Comparison of ENCODE assay signal across 7 cellular contexts in the genomic region with DNA sequence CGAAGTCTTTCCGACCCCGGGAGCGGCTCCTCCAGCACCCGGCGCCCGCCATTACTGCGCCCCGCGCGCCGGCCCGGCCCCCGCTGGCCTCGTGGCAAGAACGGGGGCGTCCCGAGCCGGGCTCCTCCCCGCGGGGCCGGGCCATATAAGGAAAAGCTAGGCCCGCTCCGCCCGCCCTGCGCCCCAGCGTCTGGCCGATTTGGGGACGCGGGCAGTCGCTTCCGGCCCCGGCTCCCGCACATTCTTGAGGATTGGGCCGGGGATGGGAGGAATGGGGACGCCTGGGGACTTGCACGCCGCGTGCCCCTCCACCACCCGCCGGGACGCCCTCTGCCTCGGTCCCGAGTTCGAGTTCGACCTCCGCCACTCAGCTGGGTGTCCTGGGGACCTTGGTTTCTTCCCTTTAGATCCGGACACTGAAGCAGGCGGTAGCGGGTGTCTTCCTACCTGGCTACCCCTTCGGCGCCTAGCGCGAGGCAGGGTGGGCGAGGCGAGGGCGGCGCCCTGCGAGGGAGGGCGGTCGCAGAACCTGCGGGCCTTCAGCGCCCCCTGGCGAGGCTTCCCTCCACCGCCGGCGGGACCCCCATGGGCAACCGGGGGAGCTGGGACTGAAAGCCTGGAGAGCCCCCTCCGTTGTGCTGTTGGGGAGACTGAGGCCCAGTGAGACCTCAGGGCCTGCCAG. TPM values are rescaled to one million over a fixed set of nuclear protein-coding genes. Genes with fewer than 3 reads are reported as not detected.
DNase-seq lines count a peak whose midpoint lies in the region; ATAC-seq and TF ChIP-seq lines count a peak whose summit lies in the region.

No MANE protein-coding gene starts in this region.

- peak overlapping the region; percentile 69 for H2BK120ac ChIP-seq in trophoblast cell (ENCODE audit: insufficient read depth, low read length, poor library complexity)

- TF ChIP-seq CTCF in cardiac muscle cell (IDR thresholded peaks at IDR 0.05; ENCODE audit: low read depth, low read length) (peak; percentile 90), type B pancreatic cell (conservative IDR thresholded peaks at IDR 0.05) (peak; percentile 95)

- no peaks in the 10 kb centered on the region for H3K27me3 Mint-ChIP-seq in activated naive CD8-positive, alpha-beta T cell treated with anti-CD3 and anti-CD28 coated beads for 36 hours
- no peaks in the 10 kb centered on the region for H3K27me3 Mint-ChIP-seq in type B pancreatic cell

- no peaks in the 10 kb centered on the region for H3K36me3 Mint-ChIP-seq in activated naive CD8-positive, alpha-beta T cell treated with anti-CD3 and anti-CD28 coated beads for 36 hours
- no peaks in the 10 kb centered on the region for H3K36me3 Mint-ChIP-seq in type B pancreatic cell

- peak overlapping the region; percentile 37 for H3K4me3 ChIP-seq in cardiac muscle cell
- H3K4me3 ChIP-seq in trophoblast cell (ENCODE audit: low read depth, low read length) = peak overlapping the region; percentile 66

- peak overlapping the region; percentile 70 for H3K9ac ChIP-seq in trophoblast cell (ENCODE audit: low read length)

- H3K79me1 ChIP-seq in trophoblast cell (ENCODE audit: low read length) = peaks cover 27% of the 10 kb centered on the region

- H3K36me3 ChIP-seq in cardiac muscle cell (no peaks in the 10 kb centered on the region), trophoblast cell (ENCODE audit: control insufficient read depth in 1 of 2, insufficient read depth in 2 of 2, low read length in 2 of 2) (peaks cover 38 to 45% of the 10 kb centered on the region in 2 experiments)

- peak overlapping the region; percentile 38 for H2BK12ac ChIP-seq in trophoblast cell (ENCODE audit: low read length)

- H4K8ac ChIP-seq in trophoblast cell (ENCODE audit: low read depth, low read length) = peak overlapping the region; percentile 94

- peak overlapping the region; percentile 68 for H2AFZ ChIP-seq in trophoblast cell (ENCODE audit: insufficient read depth, low read length, poor library complexity)

- H3K18ac ChIP-seq in trophoblast cell (ENCODE audit: low read length) = peak overlapping the region; percentile 93

- peak overlapping the region; percentile 98 for H3K4me3 Mint-ChIP-seq in activated naive CD8-positive, alpha-beta T cell treated with anti-CD3 and anti-CD28 coated beads for 36 hours
- peak overlapping the region; percentile 96 for H3K4me3 Mint-ChIP-seq in type B pancreatic cell

- no CpG with 5 or more reads among the region's 69 CpGs for WGBS in trophoblast cell (ENCODE audit: extremely low coverage, insufficient coverage, insufficient read length)

- ATAC-seq in HG03175 (IDR thresholded peaks at IDR 0.05; ENCODE audit: unreplicated experiment) (peak; percentile 72), SK-N-SH treated with all-trans-retinoic acid at 6 μM for 48 hours (peak; percentile 81)

- H3K27ac ChIP-seq in cardiac muscle cell (peak overlapping the region; percentile 94), trophoblast cell (ENCODE audit: low read depth, low read length) (peak overlapping the region; percentile 69)

- peak; percentile 93 for DNase-seq in activated naive CD8-positive, alpha-beta T cell treated with anti-CD3 and anti-CD28 coated beads for 36 hours
- DNase-seq in cardiac muscle cell (ENCODE audit: low read depth in 1 of 2, low spot score in 1 of 2) = peak; percentile 91 to 93
- peak; percentile 36 to 66 for DNase-seq in trophoblast cell
- peak; percentile 85 for DNase-seq in type B pancreatic cell (ENCODE audit: extremely low spot score, unreplicated experiment)

- peak overlapping the region; percentile 63 for H3K4me2 ChIP-seq in trophoblast cell (ENCODE audit: low read length)

- no peaks in the 10 kb centered on the region for H3K27me3 ChIP-seq in cardiac muscle cell
- H3K27me3 ChIP-seq in trophoblast cell (ENCODE audit: insufficient read depth, low read length) = no peaks in the 10 kb centered on the region

- peak; percentile 95 for TF ChIP-seq POLR2A in GM18951 (IDR thresholded peaks at IDR 0.05; ENCODE audit: extremely low read depth, insufficient read depth, insufficient read length)

- H3K9me3 Mint-ChIP-seq in activated naive CD8-positive, alpha-beta T cell treated with anti-CD3 and anti-CD28 coated beads for 36 hours = no peaks in the 10 kb centered on the region
- no peaks in the 10 kb centered on the region for H3K9me3 Mint-ChIP-seq in type B pancreatic cell

- H3K79me2 ChIP-seq in trophoblast cell (ENCODE audit: control insufficient read depth, insufficient read depth, low read length, poor library complexity) = peaks cover 21% of the 10 kb centered on the region

- peak overlapping the region; percentile 94 for H3K27ac Mint-ChIP-seq in activated naive CD8-positive, alpha-beta T cell treated with anti-CD3 and anti-CD28 coated beads for 36 hours
- H3K27ac Mint-ChIP-seq in type B pancreatic cell = peak overlapping the region; percentile 26

- in situ Hi-C loops in GM18951 (cut with MboI; ENCODE audit: low sequenced_read_pairs, unreplicated experiment) = no loop called here

- H3K4ac ChIP-seq in trophoblast cell (ENCODE audit: low read depth, low read length) = peak overlapping the region; percentile 50

- H4K12ac ChIP-seq in trophoblast cell (ENCODE audit: low read depth, low read length) = peak overlapping the region; percentile 88

- H2AK5ac ChIP-seq in trophoblast cell (ENCODE audit: low read length) = peak overlapping the region; percentile 66

- peak overlapping the region; percentile 78 for H2BK5ac ChIP-seq in trophoblast cell (ENCODE audit: low read depth, low read length, poor library complexity)

- peak overlapping the region; percentile 92 for H4K91ac ChIP-seq in trophoblast cell (ENCODE audit: low read depth, low read length)

- peak overlapping the region; percentile 93 for H3K14ac ChIP-seq in trophoblast cell (ENCODE audit: low read length)

- no peak overlapping the region for H3K23ac ChIP-seq in trophoblast cell (ENCODE audit: low read length)

- peaks cover 30% of the 10 kb centered on the region for H3K4me1 Mint-ChIP-seq in activated naive CD8-positive, alpha-beta T cell treated with anti-CD3 and anti-CD28 coated beads for 36 hours
- H3K4me1 Mint-ChIP-seq in type B pancreatic cell (ENCODE audit: unreplicated experiment) = peaks cover 30% of the 10 kb centered on the region

- H3K4me1 ChIP-seq in cardiac muscle cell (ENCODE audit: low read depth) (no peaks in the 10 kb centered on the region), trophoblast cell (ENCODE audit: control insufficient read depth in 1 of 2, insufficient read depth in 2 of 2, low read length in 2 of 2) (peaks cover 29 to 34% of the 10 kb centered on the region in 2 experiments)

- no peaks in the 10 kb centered on the region for H3K9me3 ChIP-seq in cardiac muscle cell (ENCODE audit: low read depth)
- H3K9me3 ChIP-seq in trophoblast cell (ENCODE audit: insufficient read depth, low read depth, low read length) = peaks cover 7% of the 10 kb centered on the region

TF ChIP-seq in SK-N-SH treated with all-trans-retinoic acid at 6 μM for 48 hours, 23 proteins besides CTCF, POLR2A, EP300 and RAD21:
- TF ChIP-seq SNAI2 (CRISPR knock-in tag; IDR thresholded peaks at IDR 0.05) (no peak), TOX (CRISPR knock-in tag; IDR thresholded peaks at IDR 0.05; ENCODE audit: borderline replicate concordance) (no peak), CSDC2 (CRISPR knock-in tag; IDR thresholded peaks at IDR 0.05) (no peak), RARB (CRISPR knock-in tag; IDR thresholded peaks at IDR 0.05) (no peak), ESRRG (CRISPR knock-in tag; IDR thresholded peaks at IDR 0.05) (no peak), OSR1 (CRISPR knock-in tag; IDR thresholded peaks at IDR 0.05) (no peak), ARNTL (CRISPR knock-in tag; IDR thresholded peaks at IDR 0.05; ENCODE audit: borderline replicate concordance, low read depth) (no peak)
- TF ChIP-seq, protein P1, sequence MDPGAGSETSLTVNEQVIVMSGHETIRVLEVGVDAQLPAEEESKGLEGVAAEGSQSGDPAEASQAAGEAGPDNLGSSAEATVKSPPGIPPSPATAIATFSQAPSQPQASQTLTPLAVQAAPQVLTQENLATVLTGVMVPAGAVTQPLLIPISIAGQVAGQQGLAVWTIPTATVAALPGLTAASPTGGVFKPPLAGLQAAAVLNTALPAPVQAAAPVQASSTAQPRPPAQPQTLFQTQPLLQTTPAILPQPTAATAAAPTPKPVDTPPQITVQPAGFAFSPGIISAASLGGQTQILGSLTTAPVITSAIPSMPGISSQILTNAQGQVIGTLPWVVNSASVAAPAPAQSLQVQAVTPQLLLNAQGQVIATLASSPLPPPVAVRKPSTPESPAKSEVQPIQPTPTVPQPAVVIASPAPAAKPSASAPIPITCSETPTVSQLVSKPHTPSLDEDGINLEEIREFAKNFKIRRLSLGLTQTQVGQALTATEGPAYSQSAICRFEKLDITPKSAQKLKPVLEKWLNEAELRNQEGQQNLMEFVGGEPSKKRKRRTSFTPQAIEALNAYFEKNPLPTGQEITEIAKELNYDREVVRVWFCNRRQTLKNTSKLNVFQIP (CRISPR knock-in tag; IDR thresholded peaks at IDR 0.05; ENCODE audit: borderline replicate concordance, low read depth) = no peak

RNA-seq across cellular contexts. Expression of a gene that starts 3.8 kb away (rescaled TPM):
- total RNA-seq in activated naive CD8-positive, alpha-beta T cell treated with anti-CD3 and anti-CD28 coated beads for 36 hours = 10 to 100 TPM; 19.2 to 19.8 TPM
- total RNA-seq in cardiac muscle cell = 29.0 and 72.0 TPM in 2 replicates
- 33.9 and 54.0 TPM in 2 replicates for polyA plus RNA-seq in cardiac muscle cell
- polyA plus RNA-seq in trophoblast cell (2013) = 76.6 and 79.2 TPM in 2 replicates
- total RNA-seq in type B pancreatic cell (ENCODE audit: low replicate concordance) = 27.1 and 54.0 TPM in 2 replicates

RNA-seq across cellular contexts. Expression of a gene that starts 22.4 kb away (rescaled TPM):
- 1 to 10 TPM; 6.4 to 7.8 TPM for total RNA-seq in activated naive CD8-positive, alpha-beta T cell treated with anti-CD3 and anti-CD28 coated beads for 36 hours
- total RNA-seq in cardiac muscle cell (88.8 and 111 TPM in 2 replicates), type B pancreatic cell (ENCODE audit: low replicate concordance) (13.7 and 22.4 TPM in 2 replicates)
- polyA plus RNA-seq in cardiac muscle cell = 84.0 and 97.4 TPM in 2 replicates
- polyA plus RNA-seq in trophoblast cell (2013) = 70.7 and 77.0 TPM in 2 replicates

RNA-seq across cellular contexts. Expression of a gene that starts 37.8 kb away (rescaled TPM):
- under 1 TPM; 0.23 to 0.44 TPM for total RNA-seq in activated naive CD8-positive, alpha-beta T cell treated with anti-CD3 and anti-CD28 coated beads for 36 hours
- total RNA-seq in cardiac muscle cell (19.8 and 25.9 TPM in 2 replicates), type B pancreatic cell (ENCODE audit: low replicate concordance) (8.7 and 9.3 TPM in 2 replicates)
- polyA plus RNA-seq in cardiac muscle cell = 21.9 and 26.0 TPM in 2 replicates
- 2.3 and 2.4 TPM in 2 replicates for polyA plus RNA-seq in trophoblast cell (2013)

RNA-seq across cellular contexts. Expression of a gene that starts 55.4 kb away (rescaled TPM):
- total RNA-seq in activated naive CD8-positive, alpha-beta T cell treated with anti-CD3 and anti-CD28 coated beads for 36 hours = not detected
- total RNA-seq in cardiac muscle cell = 1.1 and 10.0 TPM in 2 replicates
- 7.3 TPM in 1 of 2 replicates, not detected in the other for polyA plus RNA-seq in cardiac muscle cell
- 0.22 and 0.25 TPM in 2 replicates for polyA plus RNA-seq in trophoblast cell (2013)
- total RNA-seq in type B pancreatic cell (ENCODE audit: low replicate concordance) = 0.14 and 0.75 TPM in 2 replicates

Comparison
In these comparisons a context has a peak if more than half of its experiments do, and no peak if none do; other contexts are left out.
1. Peak in every context shown above with its lines: DNase-seq, ATAC-seq, H3K4me3 ChIP-seq and H3K27ac ChIP-seq.